Comparison of ENCODE assay signal across 25 cellular contexts in the genomic region with DNA sequence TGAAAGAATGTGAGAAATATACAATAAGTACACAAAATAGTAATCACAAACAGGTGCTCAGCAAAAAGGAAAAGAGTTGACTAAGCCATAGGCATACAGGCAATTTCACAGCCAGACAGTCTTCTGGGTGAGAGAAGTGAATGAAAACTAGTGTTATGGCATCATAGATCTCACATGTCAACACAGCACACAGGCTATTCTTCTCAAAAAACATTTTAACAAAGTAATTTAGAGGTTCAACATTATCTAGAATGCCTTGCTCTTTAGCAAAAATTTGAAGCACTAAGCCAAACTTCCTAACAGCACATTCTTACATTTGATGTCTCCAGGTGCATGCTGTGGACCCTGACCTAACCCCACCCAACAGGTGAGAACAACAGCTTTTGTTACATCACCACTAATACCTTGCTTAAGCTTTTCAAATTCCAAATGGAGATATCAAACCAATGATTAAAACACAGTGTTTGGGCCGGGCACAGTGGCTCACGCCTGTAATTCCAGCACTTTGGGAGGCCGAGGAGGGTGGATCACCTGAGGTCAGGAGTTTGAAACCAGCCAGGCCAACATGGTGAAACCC. TPM values are rescaled to one million over a fixed set of nuclear protein-coding genes. Genes with fewer than 3 reads are reported as not detected.
DNase-seq lines count a peak whose midpoint lies in the region; TF ChIP-seq lines count a peak whose summit lies in the region.
"Had no signal": no experiment of that assay in that cellular context is flagged by ENCODE, and none has a peak within 500 bp of the region (broad histone marks: within the 10 kb centered on the region; RNA-seq: fewer than 3 reads in every experiment).

No MANE protein-coding gene starts in this region.

- H4K91ac ChIP-seq in H9 (ENCODE audit: insufficient read length, low read depth, low read length), result no peak overlapping the region

- H2AFZ ChIP-seq in H9 (ENCODE audit: low read length) (no peak overlapping the region), osteoblast (ENCODE audit: low read length) (no peak overlapping the region)
- H2AFZ ChIP-seq: parathyroid adenoma had no signal

- no peak overlapping the region for H3K27ac ChIP-seq in H9 (ENCODE audit: insufficient read length, low read depth, low read length)
- H3K27ac ChIP-seq in osteoblast (ENCODE audit: low read depth, low read length), result peak overlapping the region; percentile 35
- H3K27ac ChIP-seq: parathyroid adenoma, tibial artery had no signal

- no peaks in the 10 kb centered on the region; the same call in 1 of the 2 replicates for H3K36me3 ChIP-seq in Caco-2 (ENCODE audit: control insufficient read depth, insufficient read depth, low read length)
- H3K36me3 ChIP-seq in osteoblast (ENCODE audit: insufficient read depth, low read length), result peaks cover 19% of the 10 kb centered on the region

- H4K5ac ChIP-seq in H9 (ENCODE audit: insufficient read length, low read depth, low read length), result no peak overlapping the region

- DNase-seq in Caco-2 (peak; percentile 50 to 51), H9 (no peak), osteoblast (ENCODE audit: insufficient read length, low spot score, missing footprints) (peak; percentile 5), COLO668 (lab: John Stamatoyannopoulos, UW; ENCODE audit: unreplicated experiment) (no peak), SKM-1 (lab: John Stamatoyannopoulos, UW; ENCODE audit: unreplicated experiment) (no peak)
- no peak for DNase-seq in activated CD4-positive, alpha-beta T cell treated with anti-CD3 and anti-CD28 coated beads, Interleukin-2, amount 10 ng/mL, durations not matched to agents 24 days and 14 days
- DNase-seq in stimulated activated CD4-positive, alpha-beta T cell treated with anti-CD3 and anti-CD28 coated beads, Interleukin-15, amount 100 ng/mL, for 24 hours, result no peak
- DNase-seq: activated CD4-positive, alpha-beta T cell treated with anti-CD3 and anti-CD28 coated beads for 48 hours; activated CD8-positive, alpha-beta memory T cell treated with anti-CD3 and anti-CD28 coated beads, Interleukin-2, amount 50 U/mL, for 4 hours; activated naive CD4-positive, alpha-beta T cell; CD4-positive, alpha-beta memory T cell; cerebellar nuclear complex; DMS53; mesenchymal stem cell; naive thymus-derived CD4-positive, alpha-beta T cell; NCI-H2029 treated with DMSO at 0.1 percent for 48 hours; NCI-H446; Right ventricle myocardium superior; stimulated activated CD4-positive, alpha-beta T cell treated with anti-CD3 and anti-CD28 coated beads, Interleukin-2, amount 100 ng/mL, for 24 hours; stimulated activated naive CD4-positive, alpha-beta T cell; T-helper 1 cell; tibial artery had no signal

- H4K8ac ChIP-seq in H9 (replicated peaks; ENCODE audit: insufficient read length, low read depth, low read length), result no peak overlapping the region

- peaks cover 19% of the 10 kb centered on the region for H3K4me1 ChIP-seq in Caco-2
- H3K4me1 ChIP-seq in H9 (ENCODE audit: insufficient read depth, low read length), result no peaks in the 10 kb centered on the region
- peaks cover 17% of the 10 kb centered on the region for H3K4me1 ChIP-seq in osteoblast (ENCODE audit: insufficient read depth, low read length)
- H3K4me1 ChIP-seq: parathyroid adenoma had no signal

- no peak overlapping the region for H3K18ac ChIP-seq in H9 (ENCODE audit: insufficient read length, low read depth, low read length)

- H2AK5ac ChIP-seq in H9 (ENCODE audit: insufficient read length, low read length), result no peak overlapping the region

- H4K20me1 ChIP-seq in H9 (ENCODE audit: control insufficient read depth, insufficient read depth, insufficient read length), result no peaks in the 10 kb centered on the region
- peaks cover 38% of the 10 kb centered on the region for H4K20me1 ChIP-seq in osteoblast (ENCODE audit: insufficient read depth, low read length)

- H3K23me2 ChIP-seq in H9 (ENCODE audit: insufficient read length, low read depth, low read length, poor library complexity, severe bottlenecking), result no peaks in the 10 kb centered on the region

- CTCF ChIA-PET in Caco-2 (lab: Charles Lee), result no interaction called here

- BruUV-seq in Caco-2 (replicated peaks; lab: Mats Ljungman, UMichigan), result no TSS peak

- no peak overlapping the region for H2BK5ac ChIP-seq in H9 (ENCODE audit: insufficient read length, low read length)

- peaks cover 3% of the 10 kb centered on the region; the same call in 1 of the 2 replicates for H3K79me2 ChIP-seq in H9 (ENCODE audit: insufficient read depth, low read length)
- H3K79me2 ChIP-seq in osteoblast (ENCODE audit: insufficient read depth, low read length), result peaks cover 84% of the 10 kb centered on the region
- H3K79me2 ChIP-seq: parathyroid adenoma had no signal

- H3K56ac ChIP-seq in H9 (ENCODE audit: insufficient read length, low read depth, low read length), result no peak overlapping the region

- intact Hi-C loops in Caco-2 (cut with micrococcal nuclease; ENCODE audit: unreplicated experiment), result no loop called here
- intact Hi-C loops in activated CD4-positive, alpha-beta T cell treated with anti-CD3 and anti-CD28 coated beads, Interleukin-2, amount 10 ng/mL, durations not matched to agents 24 days and 14 days (cut with micrococcal nuclease), result no loop called here

- no peak overlapping the region for H3T11ph ChIP-seq in H9 (ENCODE audit: low read length)

- POLR2A ChIA-PET in Caco-2 (lab: Charles Lee), result interaction anchor here (0.6 kb wide), 1 partner anchor 42 kb away, joined by 4 read pairs; no protein-coding TSS in a partner anchor

- H3K4me1 Mint-ChIP-seq in Caco-2 (ENCODE audit: low read depth, unreplicated experiment) (peaks cover 7% of the 10 kb centered on the region), H9 (peaks cover 2 to 3% of the 10 kb centered on the region in 2 experiments; a peak in 2 of 4 replicates)
- peaks cover 31% of the 10 kb centered on the region for H3K4me1 Mint-ChIP-seq in activated naive CD8-positive, alpha-beta T cell (ENCODE audit: low read depth)
- peaks cover 32% of the 10 kb centered on the region for H3K4me1 Mint-ChIP-seq in activated CD4-positive, alpha-beta T cell treated with anti-CD3 and anti-CD28 coated beads, Interleukin-2, amount 10 ng/mL, durations not matched to agents 24 days and 14 days

- no peaks in the 10 kb centered on the region for H3K9me3 Mint-ChIP-seq in Caco-2 (ENCODE audit: unreplicated experiment)
- no peaks in the 10 kb centered on the region for H3K9me3 Mint-ChIP-seq in H9
- no peaks in the 10 kb centered on the region for H3K9me3 Mint-ChIP-seq in activated naive CD8-positive, alpha-beta T cell (ENCODE audit: low read depth)
- H3K9me3 Mint-ChIP-seq in activated CD4-positive, alpha-beta T cell treated with anti-CD3 and anti-CD28 coated beads, Interleukin-2, amount 10 ng/mL, durations not matched to agents 24 days and 14 days, result no peaks in the 10 kb centered on the region
- H3K9me3 Mint-ChIP-seq: CD4-positive, alpha-beta memory T cell; naive thymus-derived CD4-positive, alpha-beta T cell had no signal

- H3K4me3 Mint-ChIP-seq in Caco-2 (ENCODE audit: unreplicated experiment) (no peak overlapping the region), H9 (no peak overlapping the region)
- H3K4me3 Mint-ChIP-seq in activated naive CD8-positive, alpha-beta T cell, result no peak overlapping the region
- no peak overlapping the region for H3K4me3 Mint-ChIP-seq in activated CD4-positive, alpha-beta T cell treated with anti-CD3 and anti-CD28 coated beads, Interleukin-2, amount 10 ng/mL, durations not matched to agents 24 days and 14 days
- H3K4me3 Mint-ChIP-seq: CD4-positive, alpha-beta memory T cell; naive thymus-derived CD4-positive, alpha-beta T cell had no signal

- H2BK12ac ChIP-seq in H9 (ENCODE audit: insufficient read length, low read depth, low read length), result no peak overlapping the region

- no peak overlapping the region for H3K14ac ChIP-seq in H9 (ENCODE audit: insufficient read depth, low read length)

- peaks cover 3% of the 10 kb centered on the region for H3K79me1 ChIP-seq in H9 (ENCODE audit: insufficient read depth, low read depth, low read length, poor library complexity, severe bottlenecking)

- H3K36me3 Mint-ChIP-seq in Caco-2 (ENCODE audit: insufficient read depth, unreplicated experiment), result peaks cover 23% of the 10 kb centered on the region
- peaks cover 9 to 18% (median 14%) of the 10 kb centered on the region in 3 experiments for H3K36me3 Mint-ChIP-seq in H9 (ENCODE audit: insufficient read depth in 1 of 3, low read depth in 3 of 3)
- H3K36me3 Mint-ChIP-seq in activated naive CD8-positive, alpha-beta T cell, result peaks cover 12% of the 10 kb centered on the region
- peaks cover 28% of the 10 kb centered on the region for H3K36me3 Mint-ChIP-seq in activated CD4-positive, alpha-beta T cell treated with anti-CD3 and anti-CD28 coated beads, Interleukin-2, amount 10 ng/mL, durations not matched to agents 24 days and 14 days (ENCODE audit: low read depth)

- H3K4me3 ChIP-seq in Caco-2 (ENCODE audit: low read depth, low read length), result no peak overlapping the region
- H3K4me3 ChIP-seq in osteoblast (ENCODE audit: insufficient read depth, low read length), result no peak overlapping the region
- H3K4me3 ChIP-seq: K562, tibial artery had no signal

- no CpG with 5 or more reads among the region's 3 CpGs for WGBS in H9 (ENCODE audit: extremely low coverage, insufficient read length, low lambda C conversion rate)

- H3K4me2 ChIP-seq in H9 (ENCODE audit: insufficient read depth, insufficient read length, low read length) (no peak overlapping the region), osteoblast (ENCODE audit: insufficient read depth, low read length) (peak overlapping the region; percentile 10)

- no peak overlapping the region for H3K4ac ChIP-seq in H9 (ENCODE audit: low read depth, low read length)

- H3K23ac ChIP-seq in H9 (ENCODE audit: insufficient read length, low read depth, low read length), result no peak overlapping the region

- H3K27me3 ChIP-seq in Caco-2 (replicated peaks; ENCODE audit: control insufficient read depth, insufficient read depth, low read length) (no peaks in the 10 kb centered on the region), H9 (ENCODE audit: insufficient read depth, low read length) (no peaks in the 10 kb centered on the region), osteoblast (ENCODE audit: insufficient read depth, low read length) (no peaks in the 10 kb centered on the region)
- H3K27me3 ChIP-seq: tibial artery had no signal

- H3K27me3 Mint-ChIP-seq in Caco-2 (ENCODE audit: insufficient read depth, unreplicated experiment) (no peaks in the 10 kb centered on the region), H9 (ENCODE audit: low read depth) (no peaks in the 10 kb centered on the region)
- H3K27me3 Mint-ChIP-seq in activated naive CD8-positive, alpha-beta T cell, result no peaks in the 10 kb centered on the region
- H3K27me3 Mint-ChIP-seq in activated CD4-positive, alpha-beta T cell treated with anti-CD3 and anti-CD28 coated beads, Interleukin-2, amount 10 ng/mL, durations not matched to agents 24 days and 14 days, result no peaks in the 10 kb centered on the region
- H3K27me3 Mint-ChIP-seq: CD4-positive, alpha-beta memory T cell had no signal

- H3K27ac Mint-ChIP-seq in Caco-2 (ENCODE audit: unreplicated experiment), result peak overlapping the region; percentile 19
- peak overlapping the region in 2 of 3 experiments; percentile 46 to 54; a peak in 1 of 7 replicates for H3K27ac Mint-ChIP-seq in H9
- peak overlapping the region; percentile 7 for H3K27ac Mint-ChIP-seq in activated naive CD8-positive, alpha-beta T cell
- H3K27ac Mint-ChIP-seq in activated CD4-positive, alpha-beta T cell treated with anti-CD3 and anti-CD28 coated beads, Interleukin-2, amount 10 ng/mL, durations not matched to agents 24 days and 14 days, result no peak overlapping the region
- H3K27ac Mint-ChIP-seq: naive thymus-derived CD4-positive, alpha-beta T cell had no signal

- no peak overlapping the region for H2BK15ac ChIP-seq in H9 (ENCODE audit: low read depth, low read length)

- H2BK120ac ChIP-seq in H9 (ENCODE audit: low read depth, low read length, poor library complexity, severe bottlenecking), result no peak overlapping the region

- H3K9ac ChIP-seq in H9 (ENCODE audit: extremely low read depth, insufficient read length, low read length), result no peak overlapping the region
- H3K9ac ChIP-seq: parathyroid adenoma had no signal

- no peak for TF ChIP-seq CTCF in Caco-2 (IDR thresholded peaks at IDR 0.05; ENCODE audit: insufficient read depth in 1 of 2, low read depth in 1 of 2, low read length in 1 of 2, severe bottlenecking in 1 of 2, unreplicated experiment in 1 of 2)
- TF ChIP-seq CTCF in H9 (conservative IDR thresholded peaks at IDR 0.05), result no peak
- TF ChIP-seq CTCF in osteoblast (IDR thresholded peaks at IDR 0.05; ENCODE audit: extremely low read depth, low read depth, low read length), result no peak

- H3K9me3 ChIP-seq in Caco-2, result no peaks in the 10 kb centered on the region
- no peaks in the 10 kb centered on the region for H3K9me3 ChIP-seq in H9 (ENCODE audit: control insufficient read depth, low read depth, low read length)
- no peaks in the 10 kb centered on the region for H3K9me3 ChIP-seq in osteoblast (ENCODE audit: low read depth, low read length)
- H3K9me3 ChIP-seq: tibial artery had no signal

- H2BK20ac ChIP-seq in H9 (ENCODE audit: low read depth, low read length, poor library complexity, severe bottlenecking), result no peak overlapping the region

RNA-seq across cellular contexts. Expression of gene OTUD7B, which starts 30.5 kb away (rescaled TPM):
- total RNA-seq in Caco-2 (2022) (18.3 and 19.6 TPM in 2 replicates), H9 (2021) (22.5 and 23.5 TPM in 2 replicates), osteoblast (18.3 and 18.5 TPM in 2 replicates)
- total RNA-seq in activated CD4-positive, alpha-beta T cell treated with anti-CD3 and anti-CD28 coated beads, Interleukin-2, amount 10 ng/mL, durations not matched to agents 24 days and 14 days, result 36.1 and 38.8 TPM in 2 replicates

RNA-seq across cellular contexts. Expression of gene MTMR11, which starts 43.4 kb away (rescaled TPM):
- total RNA-seq in Caco-2 (2022), result 2.2 and 2.3 TPM in 2 replicates
- total RNA-seq in H9 (2021), result 3.9 and 4.0 TPM in 2 replicates
- 7.2 and 13.3 TPM in 2 replicates for total RNA-seq in osteoblast
- total RNA-seq in activated CD4-positive, alpha-beta T cell treated with anti-CD3 and anti-CD28 coated beads, Interleukin-2, amount 10 ng/mL, durations not matched to agents 24 days and 14 days, result 5.8 and 6.1 TPM in 2 replicates

RNA-seq across cellular contexts. Expression of gene SF3B4, which starts 52.5 kb away (rescaled TPM):
- total RNA-seq in Caco-2 (2022) (103 and 104 TPM in 2 replicates), H9 (2021) (123 and 127 TPM in 2 replicates), osteoblast (12.4 and 13.4 TPM in 2 replicates)
- total RNA-seq in activated CD4-positive, alpha-beta T cell treated with anti-CD3 and anti-CD28 coated beads, Interleukin-2, amount 10 ng/mL, durations not matched to agents 24 days and 14 days, result 124 and 131 TPM in 2 replicates

Comparison
In these comparisons a context has a peak if more than half of its experiments do, and no peak if none do; other contexts are left out.
1. DNase-seq: peak in Caco-2 (2 of 2) and osteoblast (single experiment); none in H9 (single experiment), activated CD4-positive, alpha-beta T cell treated with anti-CD3 and anti-CD28 coated beads, Interleukin-2, amount 10 ng/mL, durations not matched to agents 24 days and 14 days (single experiment), stimulated activated CD4-positive, alpha-beta T cell treated with anti-CD3 and anti-CD28 coated beads, Interleukin-15, amount 100 ng/mL, for 24 hours (single experiment), COLO668 (single experiment) and SKM-1 (single experiment).